Comparison of ENCODE assay signal across 8 cellular contexts in genomic region chr13:40116008-40116407, GRCh38.
DNase-seq lines count a peak whose midpoint lies in the region; ATAC-seq and TF ChIP-seq lines count a peak whose summit lies in the region.

No MANE protein-coding gene starts in this region.

- no peak overlapping the region for H3K4ac ChIP-seq in neuronal stem cell (ENCODE audit: low read length)

- H4K91ac ChIP-seq in neuronal stem cell (ENCODE audit: low read depth, low read length, poor library complexity) = no peak overlapping the region

- H2AK5ac ChIP-seq in neuronal stem cell (ENCODE audit: low read depth, low read length) = no peak overlapping the region

- H3K4me2 ChIP-seq in neuronal stem cell (ENCODE audit: insufficient read depth, low read length, poor library complexity, severe bottlenecking) = no peak overlapping the region

- H3K4me1 ChIP-seq in neuronal stem cell (ENCODE audit: control insufficient read depth in 2 of 2, insufficient read depth in 1 of 2, low read depth in 1 of 2, low read length in 2 of 2) = peaks cover 2 to 13% of the 10 kb centered on the region in 2 donors

- TF ChIP-seq CTCF in epithelial cell of proximal tubule (conservative IDR thresholded peaks at IDR 0.05; ENCODE audit: low read depth, low read length) = no peak

- no peak overlapping the region for H3K27ac ChIP-seq in neuronal stem cell (replicated peaks; ENCODE audit: low read length)

- WGBS in neuronal stem cell (ENCODE audit: extremely low coverage in 2 of 2, insufficient read length in 2 of 2, insufficient replicate concordance in 1 of 2), 2 donors = no CpG with 5 or more reads among the region's 6 CpGs

- peak; percentile 12 to 20 (median 18) for DNase-seq in activated CD4-positive, CD25-positive, alpha-beta regulatory T cell (lab: John Stamatoyannopoulos, UW)
- peak; percentile 93 for DNase-seq in epithelial cell of proximal tubule (ENCODE audit: low read depth)
- no peak for DNase-seq in neuronal stem cell (ENCODE audit: low spot score)
- no peak for DNase-seq in NCI-H2081 treated with DMSO at 0.1 percent for 48 hours (lab: John Stamatoyannopoulos, UW)
- no peak for DNase-seq in NCI-H2107 treated with DMSO at 0.1 percent for 48 hours (lab: John Stamatoyannopoulos, UW; ENCODE audit: unreplicated experiment)

- H3K9ac ChIP-seq in neuronal stem cell (ENCODE audit: low read depth, low read length, poor library complexity) = no peak overlapping the region

- no peak overlapping the region for H3K18ac ChIP-seq in neuronal stem cell (ENCODE audit: low read length)

- H2BK15ac ChIP-seq in neuronal stem cell (ENCODE audit: low read length) = no peak overlapping the region

- H2AFZ ChIP-seq in neuronal stem cell (ENCODE audit: low read length) = peak overlapping the region; percentile 75

- H3K79me1 ChIP-seq in neuronal stem cell (ENCODE audit: low read depth, low read length) = no peaks in the 10 kb centered on the region

- peak; percentile 96 for ATAC-seq in GM18870 (IDR thresholded peaks at IDR 0.05; ENCODE audit: unreplicated experiment)
- ATAC-seq in HG03159 (IDR thresholded peaks at IDR 0.05; ENCODE audit: unreplicated experiment) = peak; percentile 88
- ATAC-seq in GM18498 (IDR thresholded peaks at IDR 0.05; ENCODE audit: unreplicated experiment) = no peak

- no peak overlapping the region for H4K8ac ChIP-seq in neuronal stem cell (ENCODE audit: low read depth, low read length)

- H2BK5ac ChIP-seq in neuronal stem cell (ENCODE audit: low read length) = no peak overlapping the region

- no peaks in the 10 kb centered on the region for H3K27me3 ChIP-seq in neuronal stem cell (ENCODE audit: control insufficient read depth in 3 of 3, insufficient read depth in 3 of 3, low read depth in 1 of 3, low read length in 3 of 3)

- no peaks in the 10 kb centered on the region for H3K36me3 ChIP-seq in neuronal stem cell (replicated peaks in 1 of 2; ENCODE audit: control insufficient read depth in 2 of 2, insufficient read depth in 2 of 2, low read length in 2 of 2)

- peaks cover 2 to 5% of the 10 kb centered on the region in 2 donors for H3K9me3 ChIP-seq in neuronal stem cell (replicated peaks in 1 of 2; ENCODE audit: control insufficient read depth in 2 of 2, insufficient read depth in 1 of 2, low read depth in 1 of 2, low read length in 2 of 2)

- no peak overlapping the region for H3K14ac ChIP-seq in neuronal stem cell (ENCODE audit: low read length)

- H2BK12ac ChIP-seq in neuronal stem cell (ENCODE audit: low read length) = no peak overlapping the region

- H3K4me3 ChIP-seq in epithelial cell of proximal tubule (ENCODE audit: low read depth, low read length) (no peak overlapping the region), neuronal stem cell (ENCODE audit: low read length in 2 of 2) (no peak overlapping the region)

- H2BK120ac ChIP-seq in neuronal stem cell (ENCODE audit: low read depth, low read length) = no peak overlapping the region

- H3K23ac ChIP-seq in neuronal stem cell (ENCODE audit: low read depth, low read length, poor library complexity) = no peak overlapping the region

Comparison
In these comparisons a context has a peak if more than half of its experiments do, and no peak if none do; other contexts are left out.
1. DNase-seq: peak in activated CD4-positive, CD25-positive, alpha-beta regulatory T cell (4 of 4) and epithelial cell of proximal tubule (single experiment); none in neuronal stem cell (single experiment), NCI-H2081 treated with DMSO at 0.1 percent for 48 hours (single experiment) and NCI-H2107 treated with DMSO at 0.1 percent for 48 hours (single experiment).